ENCODE assay signal across 12 cellular contexts in the genomic region with DNA sequence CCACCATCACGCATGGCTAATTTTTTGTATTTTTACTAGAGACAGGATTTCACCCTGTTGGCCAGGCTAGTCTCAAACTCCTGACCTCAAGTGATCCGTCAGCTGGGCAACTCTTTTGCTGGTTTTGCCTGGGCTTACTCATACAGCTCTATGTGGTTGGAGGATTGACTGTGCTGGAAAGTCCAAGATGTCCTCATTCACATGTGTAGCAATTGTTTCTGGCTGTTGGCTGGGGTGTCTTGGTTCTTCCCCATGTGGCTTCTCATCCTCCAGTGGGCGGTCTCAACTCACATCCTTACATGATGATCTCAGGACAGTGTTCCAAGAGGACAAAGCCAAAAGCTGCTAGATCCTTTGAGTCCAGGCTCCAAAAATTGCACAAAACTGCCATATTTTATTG. TPM values are rescaled to one million over a fixed set of nuclear protein-coding genes. Genes with fewer than 3 reads are reported as not detected.
DNase-seq lines count a peak whose midpoint lies in the region; ATAC-seq lines count a peak whose summit lies in the region.
"Had no signal": no experiment of that assay in that cellular context is flagged by ENCODE, and none has a peak within 500 bp of the region (broad histone marks: within the 10 kb centered on the region; RNA-seq: fewer than 3 reads in every experiment).

No MANE protein-coding gene starts in this region.

- no peaks in the 10 kb centered on the region for H3K27me3 Mint-ChIP-seq in activated CD8-positive, alpha-beta memory T cell treated with anti-CD3 and anti-CD28 coated beads, Interleukin-2, amount 10 ng/mL, durations not matched to agents 7 days and 5 days
- H3K27me3 Mint-ChIP-seq: T-helper 17 cell had no signal

- H3K4me1 Mint-ChIP-seq in activated CD8-positive, alpha-beta memory T cell treated with anti-CD3 and anti-CD28 coated beads, Interleukin-2, amount 10 ng/mL, durations not matched to agents 7 days and 5 days = no peaks in the 10 kb centered on the region
- H3K4me1 Mint-ChIP-seq in stimulated activated effector memory CD8-positive, alpha-beta T cell treated with anti-CD3 and anti-CD28 coated beads, Interleukin-12 subunit alpha, Interleukin-12 subunit beta, amount 100 ng/mL, for 72 hours = no peaks in the 10 kb centered on the region
- H3K4me1 Mint-ChIP-seq: T-helper 17 cell had no signal

- H3K9me3 Mint-ChIP-seq in activated CD8-positive, alpha-beta memory T cell treated with anti-CD3 and anti-CD28 coated beads, Interleukin-2, amount 10 ng/mL, durations not matched to agents 7 days and 5 days (ENCODE audit: low read depth) = no peaks in the 10 kb centered on the region
- H3K9me3 Mint-ChIP-seq in stimulated activated effector memory CD8-positive, alpha-beta T cell treated with anti-CD3 and anti-CD28 coated beads, Interleukin-12 subunit alpha, Interleukin-12 subunit beta, amount 100 ng/mL, for 72 hours = no peaks in the 10 kb centered on the region

- CTCF ChIA-PET in activated CD8-positive, alpha-beta memory T cell treated with anti-CD3 and anti-CD28 coated beads, Interleukin-2, amount 10 ng/mL, durations not matched to agents 7 days and 5 days (lab: Charles Lee) = no interaction called here

- no peak overlapping the region for H3K27ac ChIP-seq in caudate nucleus (ENCODE audit: low read depth, low read length)

- DNase-seq in activated CD8-positive, alpha-beta memory T cell treated with anti-CD3 and anti-CD28 coated beads, Interleukin-2, amount 50 U/mL, for 48 hours = peak; percentile 40
- no peak for DNase-seq in activated CD8-positive, alpha-beta memory T cell treated with anti-CD3 and anti-CD28 coated beads, Interleukin-2, amount 10 ng/mL, durations not matched to agents 7 days and 5 days
- peak in 1 of 2 donors; percentile 50 for DNase-seq in stimulated activated effector memory CD8-positive, alpha-beta T cell treated with anti-CD3 and anti-CD28 coated beads, Interleukin-12 subunit alpha, Interleukin-12 subunit beta, amount 100 ng/mL, for 72 hours (ENCODE audit: low spot score in 2 of 2)
- no peak for DNase-seq in caudate nucleus (lab: John Stamatoyannopoulos, UW)
- DNase-seq in middle frontal gyrus (ENCODE audit: extremely low spot score, low spot score) = no peak
- DNase-seq: activated gamma-delta T cell treated with Interleukin-2 at 50 U/mL for 16 hours, NCI-H774, T-helper 17 cell had no signal

- ATAC-seq in activated CD8-positive, alpha-beta memory T cell treated with anti-CD3 and anti-CD28 coated beads, Interleukin-2, amount 10 ng/mL, durations not matched to agents 7 days and 5 days = no peak
- ATAC-seq in HG02571 (IDR thresholded peaks at IDR 0.05; ENCODE audit: unreplicated experiment) = peak; percentile 88
- ATAC-seq in HG03565 (IDR thresholded peaks at IDR 0.05; ENCODE audit: unreplicated experiment) = peak; percentile 81
- ATAC-seq in stimulated activated effector memory CD8-positive, alpha-beta T cell treated with anti-CD3 and anti-CD28 coated beads, Interleukin-12 subunit alpha, Interleukin-12 subunit beta, amount 100 ng/mL, for 72 hours = peak; percentile 93
- no peak for ATAC-seq in GM19467 (IDR thresholded peaks at IDR 0.05; ENCODE audit: unreplicated experiment)
- ATAC-seq: T-helper 17 cell had no signal

- no peak overlapping the region for H3K4me3 Mint-ChIP-seq in activated CD8-positive, alpha-beta memory T cell treated with anti-CD3 and anti-CD28 coated beads, Interleukin-2, amount 10 ng/mL, durations not matched to agents 7 days and 5 days
- no peak overlapping the region for H3K4me3 Mint-ChIP-seq in stimulated activated effector memory CD8-positive, alpha-beta T cell treated with anti-CD3 and anti-CD28 coated beads, Interleukin-12 subunit alpha, Interleukin-12 subunit beta, amount 100 ng/mL, for 72 hours
- H3K4me3 Mint-ChIP-seq: T-helper 17 cell had no signal

- H3K36me3 Mint-ChIP-seq in activated CD8-positive, alpha-beta memory T cell treated with anti-CD3 and anti-CD28 coated beads, Interleukin-2, amount 10 ng/mL, durations not matched to agents 7 days and 5 days = no peaks in the 10 kb centered on the region
- H3K36me3 Mint-ChIP-seq in stimulated activated effector memory CD8-positive, alpha-beta T cell treated with anti-CD3 and anti-CD28 coated beads, Interleukin-12 subunit alpha, Interleukin-12 subunit beta, amount 100 ng/mL, for 72 hours = no peaks in the 10 kb centered on the region

- H3K27ac Mint-ChIP-seq in activated CD8-positive, alpha-beta memory T cell treated with anti-CD3 and anti-CD28 coated beads, Interleukin-2, amount 10 ng/mL, durations not matched to agents 7 days and 5 days = no peak overlapping the region
- H3K27ac Mint-ChIP-seq in stimulated activated effector memory CD8-positive, alpha-beta T cell treated with anti-CD3 and anti-CD28 coated beads, Interleukin-12 subunit alpha, Interleukin-12 subunit beta, amount 100 ng/mL, for 72 hours = no peak overlapping the region
- H3K27ac Mint-ChIP-seq: T-helper 17 cell had no signal

RNA-seq across cellular contexts. Expression of gene TEX35, which starts 53.3 kb away (rescaled TPM):
- total RNA-seq in activated CD8-positive, alpha-beta memory T cell treated with anti-CD3 and anti-CD28 coated beads, Interleukin-2, amount 10 ng/mL, durations not matched to agents 7 days and 5 days = not detected
- total RNA-seq: omental fat pad, T-helper 17 cell had no signal

Comparison
In these comparisons a context has a peak if more than half of its experiments do, and no peak if none do; other contexts are left out.
1. ATAC-seq: peak in HG02571 (single experiment), HG03565 (single experiment) and stimulated activated effector memory CD8-positive, alpha-beta T cell treated with anti-CD3 and anti-CD28 coated beads, Interleukin-12 subunit alpha, Interleukin-12 subunit beta, amount 100 ng/mL, for 72 hours (single experiment); none in activated CD8-positive, alpha-beta memory T cell treated with anti-CD3 and anti-CD28 coated beads, Interleukin-2, amount 10 ng/mL, durations not matched to agents 7 days and 5 days (single experiment) and GM19467 (single experiment).